8 cellular contexts compared by ENCODE assay signal in the genomic region with DNA sequence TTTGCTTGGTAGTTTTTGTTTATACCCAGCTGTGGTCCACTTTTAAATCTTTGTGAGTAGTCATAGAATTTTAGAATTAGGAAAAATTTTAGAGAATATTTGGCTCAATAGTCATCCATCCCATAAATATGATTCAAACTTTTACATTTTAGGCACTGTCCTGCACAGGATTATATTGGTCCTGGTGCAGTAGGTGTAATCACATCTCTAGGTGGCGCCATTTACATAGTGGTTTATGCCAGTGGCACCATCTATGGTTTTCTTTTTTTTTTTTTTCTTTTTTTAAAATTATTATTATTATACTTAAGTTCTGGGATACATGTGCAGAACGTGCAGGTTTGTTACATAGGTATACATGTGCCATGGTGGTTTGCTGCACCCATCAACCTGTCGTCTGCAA.
A peak's percentile ranks its signal among the peaks of the same experiment; 100 is the strongest.
DNase-seq lines count a peak whose midpoint lies in the region; ATAC-seq, FAIRE-seq and TF ChIP-seq lines count a peak whose summit lies in the region.

No MANE protein-coding gene starts in this region.

- H3K4me1 Mint-ChIP-seq in mesothelial cell of epicardium: peaks cover 14% of the 10 kb centered on the region

- H3K36me3 Mint-ChIP-seq in mesothelial cell of epicardium: peaks cover 3% of the 10 kb centered on the region

- DNase-seq in CD1c-positive myeloid dendritic cell (ENCODE audit: extremely low spot score): peak; percentile 18
- peak; percentile 3 for DNase-seq in LHCN-M2 (ENCODE audit: low read depth)
- DNase-seq in T47D (ENCODE audit: low read depth in 1 of 2, low spot score in 1 of 2): peak; percentile 25 to 54
- DNase-seq in mesothelial cell of epicardium (ENCODE audit: low spot score in 2 of 2, unreplicated experiment in 2 of 2): no peak
- no peak for DNase-seq in GM19238 (ENCODE audit: insufficient read length, low spot score)
- no peak for DNase-seq in sciatic nerve (ENCODE audit: low spot score)
- DNase-seq in GM12892 (ENCODE audit: insufficient read length): no peak

- no peak overlapping the region for H3K27ac Mint-ChIP-seq in mesothelial cell of epicardium

- no peak for TF ChIP-seq POLR2A in GM12892 (IDR thresholded peaks at IDR 0.05; ENCODE audit: low read depth, low read length)

- TF ChIP-seq CTCF in mesothelial cell of epicardium (IDR thresholded peaks at IDR 0.05; ENCODE audit: unreplicated experiment): peak; percentile 49

- in situ Hi-C loops in T47D (cut with HindIII; ENCODE audit: low pct_unique_long_range_greater_than_20kb, low sequenced_read_pairs): no loop called here

- ATAC-seq in GM18909 (IDR thresholded peaks at IDR 0.05; ENCODE audit: poor library complexity, unreplicated experiment) (peak; percentile 80), sciatic nerve (no peak)

- H3K9me3 Mint-ChIP-seq in mesothelial cell of epicardium: peaks cover 11% of the 10 kb centered on the region

- no peak overlapping the region for H3K4me3 Mint-ChIP-seq in mesothelial cell of epicardium

- FAIRE-seq in GM12892 (lab: Jason Lieb, UNC): no peak

- intact Hi-C loops in sciatic nerve (cut with DNase I): no loop called here

- H3K27me3 Mint-ChIP-seq in mesothelial cell of epicardium (ENCODE audit: low read depth): no peaks in the 10 kb centered on the region

Comparison
In these comparisons a context has a peak if more than half of its experiments do, and no peak if none do; other contexts are left out.
1. DNase-seq: peak in CD1c-positive myeloid dendritic cell (single experiment), LHCN-M2 (single experiment) and T47D (2 of 2); none in mesothelial cell of epicardium (0 of 2), GM19238 (single experiment), sciatic nerve (single experiment) and GM12892 (single experiment).